Comparison of ENCODE assay signal across 8 cellular contexts in the genomic region with DNA sequence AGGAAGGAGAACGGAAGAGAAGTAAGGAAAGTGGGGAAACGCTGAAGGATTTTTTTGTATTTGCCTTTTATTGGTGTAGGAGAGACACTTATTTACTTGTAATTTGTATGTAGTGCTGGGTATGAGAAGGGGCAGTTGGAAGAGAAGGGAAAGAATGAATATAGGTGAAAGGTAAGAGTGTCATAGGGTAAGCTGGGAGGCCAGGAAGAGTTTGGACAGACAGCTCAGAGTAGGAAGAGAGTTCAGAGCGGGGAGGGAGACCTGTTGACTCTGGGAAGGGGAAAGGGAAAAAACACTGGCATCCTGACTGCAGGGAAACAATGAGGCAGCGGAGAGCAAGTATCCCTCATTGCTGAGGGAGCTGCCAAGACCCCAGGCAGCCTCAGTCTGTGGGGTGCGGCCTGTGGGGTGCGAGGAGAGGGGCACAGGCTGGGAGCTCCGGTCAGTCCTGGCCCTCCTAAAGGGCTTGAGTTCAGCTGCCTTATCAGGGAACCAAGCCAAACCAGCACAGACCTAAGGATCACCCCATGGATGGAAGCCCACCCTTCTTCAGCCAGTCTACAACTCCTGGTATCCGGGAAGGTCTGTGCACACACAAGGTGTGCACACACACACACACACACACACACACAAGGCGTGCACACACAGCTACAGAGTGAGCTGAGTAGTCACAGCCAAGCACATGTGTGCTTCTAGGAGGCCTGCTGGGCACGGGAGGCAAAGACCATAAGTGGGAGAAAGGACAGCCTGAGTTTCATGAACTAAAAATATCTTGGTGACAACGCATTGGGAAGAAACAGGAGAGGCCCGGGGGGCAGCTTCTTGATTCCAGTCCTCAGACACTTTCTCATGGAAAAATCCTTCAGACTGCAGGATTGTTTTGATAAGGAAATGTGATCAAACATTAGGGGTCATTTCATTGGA. TPM values are rescaled to one million over a fixed set of nuclear protein-coding genes. Genes with fewer than 3 reads are reported as not detected.
A peak's percentile ranks its signal among the peaks of the same experiment; 100 is the strongest.
DNase-seq lines count a peak whose midpoint lies in the region; ATAC-seq and TF ChIP-seq lines count a peak whose summit lies in the region.

No MANE protein-coding gene starts in this region.

- no peaks in the 10 kb centered on the region for H3K9me3 ChIP-seq in right atrium auricular region

- peak overlapping the region; percentile 94 to 99 for H3K27ac ChIP-seq in right atrium auricular region

- TF ChIP-seq CTCF in right atrium auricular region (IDR thresholded peaks at IDR 0.05), result no peak

- H3K4me3 ChIP-seq in right atrium auricular region (peak overlapping the region in 1 of 2 donors; percentile 7), skeletal muscle cell (ENCODE audit: low read depth, low read length) (no peak overlapping the region)

- peaks cover 0 to 78% of the 10 kb centered on the region in 2 donors for H3K4me1 ChIP-seq in right atrium auricular region

- no peaks in the 10 kb centered on the region for H3K27me3 ChIP-seq in right atrium auricular region

- ATAC-seq in GM21367 (IDR thresholded peaks at IDR 0.05; ENCODE audit: unreplicated experiment) (no peak), GM21528 (IDR thresholded peaks at IDR 0.05; ENCODE audit: low FRiP score, unreplicated experiment) (no peak)

- no peaks in the 10 kb centered on the region for H3K36me3 ChIP-seq in right atrium auricular region

- DNase-seq in Daoy (ENCODE audit: low read depth), result peak; percentile 64
- peak; percentile 77 for DNase-seq in amniotic stem cell (lab: John Stamatoyannopoulos, UW)
- peak; percentile 79 for DNase-seq in right atrium auricular region (ENCODE audit: low spot score)
- DNase-seq in skeletal muscle cell (ENCODE audit: low read depth), result peak; percentile 64
- no peak for DNase-seq in stimulated activated CD4-positive, alpha-beta T cell treated with anti-CD3 and anti-CD28 coated beads, Interleukin-15, amount 100 ng/mL, for 24 hours
- no peak for DNase-seq in NCI-H1105 treated with DMSO at 0.1 percent for 48 hours (lab: John Stamatoyannopoulos, UW)

RNA-seq across cellular contexts. Expression of gene TRAF3IP2, which starts 2.9 kb away (rescaled TPM):
- 26.3 and 35.0 TPM in 2 replicates for total RNA-seq in Daoy (2014; rRNA removed; shearing (Covaris generic))
- 10 to 100 TPM; 12.1 to 25.2 TPM for total RNA-seq in right atrium auricular region

Comparison
In these comparisons a context has a peak if more than half of its experiments do, and no peak if none do; other contexts are left out.
1. DNase-seq: peak in Daoy (single experiment), amniotic stem cell (single experiment), right atrium auricular region (single experiment) and skeletal muscle cell (single experiment); none in stimulated activated CD4-positive, alpha-beta T cell treated with anti-CD3 and anti-CD28 coated beads, Interleukin-15, amount 100 ng/mL, for 24 hours (single experiment) and NCI-H1105 treated with DMSO at 0.1 percent for 48 hours (single experiment).